ENCODE assay signal across 8 cellular contexts in the genomic region with DNA sequence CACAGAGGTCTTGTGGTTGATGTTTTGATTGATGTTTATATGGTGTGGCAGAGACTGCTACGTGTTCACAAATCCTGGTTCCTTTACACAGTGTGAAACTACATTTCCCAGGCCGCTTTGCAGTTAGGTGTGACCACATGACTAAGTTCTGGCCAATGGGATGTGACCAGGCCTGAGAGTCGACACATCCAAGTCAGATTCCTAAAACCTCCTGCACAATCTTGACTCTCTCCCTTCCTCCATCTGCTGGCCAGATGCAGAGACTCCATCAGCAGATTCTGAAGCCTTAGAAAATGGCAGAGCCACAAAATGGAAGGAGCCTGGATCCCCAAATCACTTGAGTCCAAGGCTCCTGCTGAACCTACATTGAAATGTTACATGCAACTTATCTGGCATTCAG. TPM values are rescaled to one million over a fixed set of nuclear protein-coding genes. Genes with fewer than 3 reads are reported as not detected.
DNase-seq lines count a peak whose midpoint lies in the region; ATAC-seq, FAIRE-seq and TF ChIP-seq lines count a peak whose summit lies in the region.

No MANE protein-coding gene starts in this region.

- no peak overlapping the region for H2AFZ ChIP-seq in astrocyte (ENCODE audit: low read depth, low read length)

- H3K9me3 Mint-ChIP-seq in astrocyte (ENCODE audit: unreplicated experiment), result no peaks in the 10 kb centered on the region

- ATAC-seq in right lobe of liver, result peak; percentile 45 to 59 (median 52)
- ATAC-seq in GM18861 (IDR thresholded peaks at IDR 0.05; ENCODE audit: unreplicated experiment), result no peak

- DNase-seq in D341Med (ENCODE audit: low spot score) (peak; percentile 80), astrocyte (ENCODE audit: low read depth) (peak; percentile 57), right lobe of liver (no peak), LoVo (ENCODE audit: low spot score) (no peak), suprapubic skin (ENCODE audit: low spot score in 2 of 2) (no peak), GM10248 (ENCODE audit: extremely low spot score) (no peak)

- 62% methylated on average over 3 of the region's 3 CpGs for WGBS in right lobe of liver (ENCODE audit: insufficient coverage, low coverage, low lambda C conversion rate, missing lambda C conversion rate)
- WGBS in suprapubic skin, result 40% methylated on average over 2 of the region's 3 CpGs

- no peak overlapping the region for H3K4me3 Mint-ChIP-seq in astrocyte (ENCODE audit: unreplicated experiment)

- H3K36me3 ChIP-seq in astrocyte (ENCODE audit: insufficient read depth, low read length) (peaks cover 44% of the 10 kb centered on the region), right lobe of liver (peaks cover 0 to 7% (median 0%) of the 10 kb centered on the region in 4 donors), suprapubic skin (peaks cover 68% of the 10 kb centered on the region)

- no peak overlapping the region for H3K4me2 ChIP-seq in astrocyte (ENCODE audit: low read length)

- no peak overlapping the region for H3K9ac ChIP-seq in astrocyte (ENCODE audit: low read length)

- TF ChIP-seq EP300 in Ishikawa (IDR thresholded peaks at IDR 0.05; ENCODE audit: borderline replicate concordance) (no peak), suprapubic skin (IDR thresholded peaks at IDR 0.05) (no peak)

- TF ChIP-seq CTCF in astrocyte (IDR thresholded peaks at IDR 0.05; ENCODE audit: insufficient read depth, low read depth, low read length) (peak; percentile 21), right lobe of liver (IDR thresholded peaks at IDR 0.05) (no peak), suprapubic skin (IDR thresholded peaks at IDR 0.05) (no peak), GM10248 (IDR thresholded peaks at IDR 0.05; ENCODE audit: control extremely low read depth, extremely low read depth, low read depth, missing control alignments) (no peak)

- no peaks in the 10 kb centered on the region for H3K79me2 ChIP-seq in astrocyte (ENCODE audit: insufficient read depth, low read length)

- CTCF ChIA-PET in GM10248 (lab: Yijun Ruan, JAX), result interaction anchor here (1.0 to 2.2 kb wide), 4 partner anchors 12 to 47 kb away, joined by 4 to 8 read pairs (median 4); no protein-coding TSS in a partner anchor

- no peaks in the 10 kb centered on the region for H3K4me1 Mint-ChIP-seq in astrocyte (ENCODE audit: low read depth, unreplicated experiment)

- no peaks in the 10 kb centered on the region for H3K9me3 ChIP-seq in astrocyte (ENCODE audit: insufficient read depth, low read depth, low read length)
- no peaks in the 10 kb centered on the region for H3K9me3 ChIP-seq in right lobe of liver
- H3K9me3 ChIP-seq in suprapubic skin, result no peaks in the 10 kb centered on the region

- TF ChIP-seq POLR2A in right lobe of liver (IDR thresholded peaks at IDR 0.05), result no peak
- TF ChIP-seq POLR2A in suprapubic skin (IDR thresholded peaks at IDR 0.05), result no peak

- H3K4me1 ChIP-seq in astrocyte (ENCODE audit: insufficient read depth, low read length) (no peaks in the 10 kb centered on the region), right lobe of liver (no peaks in the 10 kb centered on the region), suprapubic skin (no peaks in the 10 kb centered on the region)

- no peak overlapping the region for H3K27ac Mint-ChIP-seq in astrocyte (ENCODE audit: unreplicated experiment)

- peaks cover 43% of the 10 kb centered on the region for H3K36me3 Mint-ChIP-seq in astrocyte (ENCODE audit: low read depth, unreplicated experiment)

- POLR2A ChIA-PET in GM10248 (lab: Yijun Ruan, JAX), result interaction anchor here (0.6 kb wide), 1 partner anchor 197 kb away, joined by 5 read pairs; no protein-coding TSS in a partner anchor

- no peak overlapping the region for H3K4me3 ChIP-seq in astrocyte (ENCODE audit: insufficient read depth, low read depth, low read length)
- no peak overlapping the region for H3K4me3 ChIP-seq in right lobe of liver
- no peak overlapping the region for H3K4me3 ChIP-seq in suprapubic skin

- intact Hi-C loops in right lobe of liver (cut with DNase I), result no loop called here

- peaks cover 55% of the 10 kb centered on the region for H4K20me1 ChIP-seq in astrocyte (ENCODE audit: insufficient read depth, low read length)

- peak; percentile 9 for FAIRE-seq in astrocyte (lab: Jason Lieb, UNC)

- H3K27me3 ChIP-seq in astrocyte (ENCODE audit: insufficient read depth, low read length) (no peaks in the 10 kb centered on the region), right lobe of liver (no peaks in the 10 kb centered on the region), suprapubic skin (no peaks in the 10 kb centered on the region)

- no peaks in the 10 kb centered on the region for H3K27me3 Mint-ChIP-seq in astrocyte (ENCODE audit: low read depth, unreplicated experiment)

- H3K27ac ChIP-seq in astrocyte (ENCODE audit: low read depth, low read length) (no peak overlapping the region), right lobe of liver (no peak overlapping the region), suprapubic skin (no peak overlapping the region)

- TF ChIP-seq RAD21 in Ishikawa (IDR thresholded peaks at IDR 0.05; ENCODE audit: low read depth), result no peak

TF ChIP-seq in Ishikawa, 13 proteins besides CTCF, POLR2A, EP300 and RAD21:
- TF ChIP-seq, protein P1, sequence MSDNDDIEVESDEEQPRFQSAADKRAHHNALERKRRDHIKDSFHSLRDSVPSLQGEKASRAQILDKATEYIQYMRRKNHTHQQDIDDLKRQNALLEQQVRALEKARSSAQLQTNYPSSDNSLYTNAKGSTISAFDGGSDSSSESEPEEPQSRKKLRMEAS (IDR thresholded peaks at IDR 0.05), result no peak
- TF ChIP-seq TCF12 (IDR thresholded peaks at IDR 0.05; ENCODE audit: low read depth), result no peak
- TF ChIP-seq, protein P2, sequence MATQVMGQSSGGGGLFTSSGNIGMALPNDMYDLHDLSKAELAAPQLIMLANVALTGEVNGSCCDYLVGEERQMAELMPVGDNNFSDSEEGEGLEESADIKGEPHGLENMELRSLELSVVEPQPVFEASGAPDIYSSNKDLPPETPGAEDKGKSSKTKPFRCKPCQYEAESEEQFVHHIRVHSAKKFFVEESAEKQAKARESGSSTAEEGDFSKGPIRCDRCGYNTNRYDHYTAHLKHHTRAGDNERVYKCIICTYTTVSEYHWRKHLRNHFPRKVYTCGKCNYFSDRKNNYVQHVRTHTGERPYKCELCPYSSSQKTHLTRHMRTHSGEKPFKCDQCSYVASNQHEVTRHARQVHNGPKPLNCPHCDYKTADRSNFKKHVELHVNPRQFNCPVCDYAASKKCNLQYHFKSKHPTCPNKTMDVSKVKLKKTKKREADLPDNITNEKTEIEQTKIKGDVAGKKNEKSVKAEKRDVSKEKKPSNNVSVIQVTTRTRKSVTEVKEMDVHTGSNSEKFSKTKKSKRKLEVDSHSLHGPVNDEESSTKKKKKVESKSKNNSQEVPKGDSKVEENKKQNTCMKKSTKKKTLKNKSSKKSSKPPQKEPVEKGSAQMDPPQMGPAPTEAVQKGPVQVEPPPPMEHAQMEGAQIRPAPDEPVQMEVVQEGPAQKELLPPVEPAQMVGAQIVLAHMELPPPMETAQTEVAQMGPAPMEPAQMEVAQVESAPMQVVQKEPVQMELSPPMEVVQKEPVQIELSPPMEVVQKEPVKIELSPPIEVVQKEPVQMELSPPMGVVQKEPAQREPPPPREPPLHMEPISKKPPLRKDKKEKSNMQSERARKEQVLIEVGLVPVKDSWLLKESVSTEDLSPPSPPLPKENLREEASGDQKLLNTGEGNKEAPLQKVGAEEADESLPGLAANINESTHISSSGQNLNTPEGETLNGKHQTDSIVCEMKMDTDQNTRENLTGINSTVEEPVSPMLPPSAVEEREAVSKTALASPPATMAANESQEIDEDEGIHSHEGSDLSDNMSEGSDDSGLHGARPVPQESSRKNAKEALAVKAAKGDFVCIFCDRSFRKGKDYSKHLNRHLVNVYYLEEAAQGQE (IDR thresholded peaks at IDR 0.05; ENCODE audit: low read depth), result no peak
- TF ChIP-seq, protein P3, sequence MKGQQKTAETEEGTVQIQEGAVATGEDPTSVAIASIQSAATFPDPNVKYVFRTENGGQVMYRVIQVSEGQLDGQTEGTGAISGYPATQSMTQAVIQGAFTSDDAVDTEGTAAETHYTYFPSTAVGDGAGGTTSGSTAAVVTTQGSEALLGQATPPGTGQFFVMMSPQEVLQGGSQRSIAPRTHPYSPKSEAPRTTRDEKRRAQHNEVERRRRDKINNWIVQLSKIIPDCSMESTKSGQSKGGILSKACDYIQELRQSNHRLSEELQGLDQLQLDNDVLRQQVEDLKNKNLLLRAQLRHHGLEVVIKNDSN (IDR thresholded peaks at IDR 0.05), result peak; percentile 92
- no peak for TF ChIP-seq CEBPB (IDR thresholded peaks at IDR 0.05)
- TF ChIP-seq ZBTB7A (IDR thresholded peaks at IDR 0.05; ENCODE audit: low read depth), result no peak
- 0 out of 2 replicates have a peak, but pooled peaks have one; percentile 33 for TF ChIP-seq YY1 (IDR thresholded peaks at IDR 0.05; ENCODE audit: low read depth)

RNA-seq across cellular contexts. Expression of a gene that starts 12.6 kb away (rescaled TPM):
- 0.20 TPM in 1 of 2 replicates, not detected in the other for total RNA-seq in astrocyte
- 1 to 10 TPM; 1.1 to 5.0 (median 3.5) TPM for total RNA-seq in right lobe of liver
- total RNA-seq in suprapubic skin, result 10 to 100 TPM in 1 of 4 donors, 1 to 10 TPM in 3; 2.9 to 25.7 (median 5.0) TPM

RNA-seq across cellular contexts. Expression of a gene that starts 14.4 kb away (rescaled TPM):
- total RNA-seq in astrocyte (46.5 and 58.2 TPM in 2 replicates), right lobe of liver (1 to 10 TPM; 3.3 to 8.9 (median 5.3) TPM), suprapubic skin (10 to 100 TPM; 10.6 to 15.4 (median 13.2) TPM)

RNA-seq across cellular contexts. Expression of a gene that starts 15.8 kb away (rescaled TPM):
- total RNA-seq in astrocyte (0.89 and 1.1 TPM in 2 replicates), right lobe of liver (not detected), suprapubic skin (not detected)

RNA-seq across cellular contexts. Expression of a gene that starts 22.8 kb away (rescaled TPM):
- 2.8 and 4.6 TPM in 2 replicates for total RNA-seq in astrocyte
- 1 to 10 TPM in 4 of 6 experiments, under 1 TPM in 2; 0.25 to 4.6 (median 2.4) TPM for total RNA-seq in right lobe of liver
- total RNA-seq in suprapubic skin, result 1 to 10 TPM in 1 of 4 donors, under 1 TPM in 2, not detected in 1; 0.23 to 1.4 (median 0.34) TPM

RNA-seq across cellular contexts. Expression of a gene that starts 40.2 kb away (rescaled TPM):
- not detected in 2 replicates for total RNA-seq in astrocyte
- total RNA-seq in right lobe of liver, result under 1 TPM in 1 of 6 experiments, not detected in 5; 0.32 TPM
- total RNA-seq in suprapubic skin, result not detected

Comparison
In these comparisons a context has a peak if more than half of its experiments do, and no peak if none do; other contexts are left out.
1. DNase-seq: peak in D341Med (single experiment) and astrocyte (single experiment); none in right lobe of liver (0 of 3), LoVo (single experiment), suprapubic skin (0 of 2) and GM10248 (single experiment).